9 cellular contexts compared by ENCODE assay signal in genomic region chr13:110138700-110139036, GRCh38.
A peak's percentile ranks its signal among the peaks of the same experiment; 100 is the strongest.
DNase-seq lines count a peak whose midpoint lies in the region; ATAC-seq and TF ChIP-seq lines count a peak whose summit lies in the region.
"Had no signal": no experiment of that assay in that cellular context is flagged by ENCODE, and none has a peak within 500 bp of the region (broad histone marks: within the 10 kb centered on the region; RNA-seq: fewer than 3 reads in every experiment).

No MANE protein-coding gene starts in this region.

- H3K27me3 ChIP-seq in IMR-90 (ENCODE audit: control insufficient read depth, insufficient read depth, low read length) (no peaks in the 10 kb centered on the region), endocrine pancreas (ENCODE audit: control insufficient read depth, insufficient read depth, low read length) (no peaks in the 10 kb centered on the region)

- BruUV-seq in IMR-90 (replicated peaks; lab: Mats Ljungman, UMichigan) = no TSS peak

- peak overlapping the region; percentile 11 for H2BK5ac ChIP-seq in IMR-90 (ENCODE audit: low read depth, low read length, poor library complexity, severe bottlenecking)

- peaks cover 41% of the 10 kb centered on the region for H3K27me3 Mint-ChIP-seq in neural crest cell (ENCODE audit: low read depth)

- peak overlapping the region; percentile 12 for H2AK9ac ChIP-seq in IMR-90 (replicated peaks; ENCODE audit: low read depth, low read length, poor library complexity)

- TF ChIP-seq CTCF in C4-2B (conservative IDR thresholded peaks at IDR 0.05) = no peak
- TF ChIP-seq CTCF in IMR-90 (conservative IDR thresholded peaks at IDR 0.05; ENCODE audit: low read depth, low read length) = no peak
- no peak for TF ChIP-seq CTCF in neural crest cell (conservative IDR thresholded peaks at IDR 0.05)

- no peak for TF ChIP-seq RAD21 in IMR-90 (IDR thresholded peaks at IDR 0.05; ENCODE audit: low read length)

- CTCF ChIA-PET in IMR-90 (lab: Yijun Ruan, JAX) = interaction anchor here (0.7 kb wide), 1 partner anchor 1466 kb away, joined by 3 read pairs; no protein-coding TSS in a partner anchor

- peak overlapping the region in 1 of 2 experiments; percentile 71; a peak in 3 of 4 replicates for H4K8ac ChIP-seq in IMR-90 (ENCODE audit: low read depth in 2 of 2, low read length in 2 of 2)

- H3K4me3 ChIP-seq in IMR-90 (ENCODE audit: insufficient read depth, low read depth, low read length) = peak overlapping the region; percentile 56
- peak overlapping the region; percentile 80 for H3K4me3 ChIP-seq in endocrine pancreas (ENCODE audit: control insufficient read depth, insufficient read depth, low read length)

- H4K91ac ChIP-seq in IMR-90 (ENCODE audit: insufficient read depth, low read depth, low read length) = peak overlapping the region; percentile 13; the same call in 1 of the 2 replicates

- H3K56ac ChIP-seq in IMR-90 (ENCODE audit: extremely low read depth, insufficient read depth, low read length) = no peak overlapping the region; the same call in 1 of the 2 replicates

- intact Hi-C loops in IMR-90 (cut with micrococcal nuclease) = no loop called here
- intact Hi-C loops in head of caudate nucleus (cut with DNase I) = no loop called here

- H3K14ac ChIP-seq in IMR-90 (replicated peaks; ENCODE audit: low read depth, low read length) = peak overlapping the region; percentile 79

- peak overlapping the region; percentile 54 for H2BK20ac ChIP-seq in IMR-90 (ENCODE audit: low read depth, low read length)

- dilution Hi-C loops in IMR-90 (cut with HindIII; ENCODE audit: low sequenced_read_pairs, unreplicated experiment) = no loop called here

- no peak overlapping the region for H4K5ac ChIP-seq in IMR-90 (ENCODE audit: low read depth, low read length)

- POLR2A ChIA-PET in IMR-90 (lab: Charles Lee; ENCODE audit: unreplicated experiment) = no interaction called here

- peak; percentile 12 for ATAC-seq in IMR-90 (ENCODE audit: low read depth)

- peaks cover 6% of the 10 kb centered on the region for H3K9me3 Mint-ChIP-seq in neural crest cell

- H2AK5ac ChIP-seq in IMR-90 (ENCODE audit: low read depth, low read length) = peak overlapping the region; percentile 81

- H3K9me3 ChIP-seq in IMR-90 (ENCODE audit: control insufficient read depth, insufficient read depth, low read length) = no peaks in the 10 kb centered on the region
- no peaks in the 10 kb centered on the region for H3K9me3 ChIP-seq in endocrine pancreas (ENCODE audit: control insufficient read depth, low read length)

- H2BK15ac ChIP-seq in IMR-90 (ENCODE audit: low read depth, low read length) = peak overlapping the region; percentile 29; the same call in 1 of the 3 replicates

- peak overlapping the region; percentile 88 for H3K4me2 ChIP-seq in IMR-90 (ENCODE audit: low read depth, low read length)

- H3K4me1 ChIP-seq in IMR-90 (ENCODE audit: control insufficient read depth, insufficient read depth, low read length) (peaks cover 2% of the 10 kb centered on the region; the same call in 1 of the 2 replicates), endocrine pancreas (ENCODE audit: control insufficient read depth, insufficient read depth, low read length) (peaks cover 13% of the 10 kb centered on the region)

- peak overlapping the region; percentile 83 for H2AFZ ChIP-seq in IMR-90 (replicated peaks; ENCODE audit: low read length, poor library complexity)

- peak overlapping the region; percentile 59 for H3K4ac ChIP-seq in IMR-90 (ENCODE audit: low read depth, low read length)

- H3K36me3 ChIP-seq in IMR-90 (ENCODE audit: control insufficient read depth, insufficient read depth, low read length) = no peaks in the 10 kb centered on the region
- no peaks in the 10 kb centered on the region for H3K36me3 ChIP-seq in endocrine pancreas (ENCODE audit: control insufficient read depth, insufficient read depth, low read length)

- peak overlapping the region; percentile 51 for H3K4me3 Mint-ChIP-seq in neural crest cell

- H3K36me3 Mint-ChIP-seq in neural crest cell (ENCODE audit: low read depth) = peaks cover 10% of the 10 kb centered on the region

- 0 out of 2 replicates have a peak overlapping the region, but pooled peaks have one; percentile 33 for H3K18ac ChIP-seq in IMR-90 (ENCODE audit: low read depth, low read length)

- H2BK120ac ChIP-seq in IMR-90 (ENCODE audit: low read depth, low read length) = peak overlapping the region; percentile 30; the same call in 1 of the 2 replicates

- no peaks in the 10 kb centered on the region for H3K79me1 ChIP-seq in IMR-90 (ENCODE audit: low read depth in 1 of 2, low read length in 2 of 2)

- peak overlapping the region; percentile 55; the same call in 1 of the 2 replicates for H3K23ac ChIP-seq in IMR-90 (ENCODE audit: low read depth, low read length)

- peaks cover 28% of the 10 kb centered on the region for H3K4me1 Mint-ChIP-seq in neural crest cell

- no peaks in the 10 kb centered on the region; the same call in none of the 2 replicates for H3K9me1 ChIP-seq in IMR-90 (ENCODE audit: insufficient read depth, low read length)

- in situ Hi-C loops in IMR-90 (cut with MboI; ENCODE audit: low sequenced_read_pairs) = no loop called here

- TF ChIP-seq POLR2A in IMR-90 (IDR thresholded peaks at IDR 0.05; ENCODE audit: low read depth, low read length) = peak; percentile 67; the same call in 1 of the 2 replicates

- no peak overlapping the region for H3K27ac Mint-ChIP-seq in neural crest cell (ENCODE audit: unreplicated experiment)

- DNase-seq in IMR-90 (no peak), neural crest cell (ENCODE audit: low read depth, low spot score) (no peak), NOMO-1 (lab: John Stamatoyannopoulos, UW; ENCODE audit: unreplicated experiment in 2 of 2) (no peak), head of caudate nucleus (no peak), CD1c-positive myeloid dendritic cell (ENCODE audit: extremely low spot score) (no peak), NCI-H345 treated with DMSO at 0.1 percent for 48 hours (lab: John Stamatoyannopoulos, UW; ENCODE audit: unreplicated experiment) (no peak)
- DNase-seq: cerebellar nuclear complex had no signal

- 71% methylated on average over 2 of the region's 8 CpGs; no CpG with 5 or more reads in 1 of the 2 experiments for WGBS in IMR-90 (ENCODE audit: extremely low coverage in 2 of 2, insufficient read length in 1 of 2), 2 experiments

- H4K20me1 ChIP-seq in IMR-90 (ENCODE audit: insufficient read depth, low read length) = peaks cover 4% of the 10 kb centered on the region

- H3K9ac ChIP-seq in IMR-90 (ENCODE audit: low read depth, low read length) = peak overlapping the region; percentile 58
- H3K9ac ChIP-seq in endocrine pancreas (ENCODE audit: control insufficient read depth, insufficient read depth, low read length) = peak overlapping the region; percentile 100

- H3K27ac ChIP-seq in C4-2B = peak overlapping the region; percentile 60
- H3K27ac ChIP-seq in IMR-90 (ENCODE audit: insufficient read depth, low read length) = peak overlapping the region; percentile 10; the same call in 1 of the 2 replicates

TF ChIP-seq in IMR-90, 13 proteins besides CTCF, POLR2A, EP300 and RAD21:
- TF ChIP-seq BHLHE40 (IDR thresholded peaks at IDR 0.05; ENCODE audit: low read depth, low read length) (no peak), CEBPB (IDR thresholded peaks at IDR 0.05; ENCODE audit: low read depth, low read length) (no peak), MXI1 (IDR thresholded peaks at IDR 0.05; ENCODE audit: borderline replicate concordance, low read depth, low read length) (peak; percentile 59; the same call in 1 of the 2 replicates)
